In the genomic region with DNA sequence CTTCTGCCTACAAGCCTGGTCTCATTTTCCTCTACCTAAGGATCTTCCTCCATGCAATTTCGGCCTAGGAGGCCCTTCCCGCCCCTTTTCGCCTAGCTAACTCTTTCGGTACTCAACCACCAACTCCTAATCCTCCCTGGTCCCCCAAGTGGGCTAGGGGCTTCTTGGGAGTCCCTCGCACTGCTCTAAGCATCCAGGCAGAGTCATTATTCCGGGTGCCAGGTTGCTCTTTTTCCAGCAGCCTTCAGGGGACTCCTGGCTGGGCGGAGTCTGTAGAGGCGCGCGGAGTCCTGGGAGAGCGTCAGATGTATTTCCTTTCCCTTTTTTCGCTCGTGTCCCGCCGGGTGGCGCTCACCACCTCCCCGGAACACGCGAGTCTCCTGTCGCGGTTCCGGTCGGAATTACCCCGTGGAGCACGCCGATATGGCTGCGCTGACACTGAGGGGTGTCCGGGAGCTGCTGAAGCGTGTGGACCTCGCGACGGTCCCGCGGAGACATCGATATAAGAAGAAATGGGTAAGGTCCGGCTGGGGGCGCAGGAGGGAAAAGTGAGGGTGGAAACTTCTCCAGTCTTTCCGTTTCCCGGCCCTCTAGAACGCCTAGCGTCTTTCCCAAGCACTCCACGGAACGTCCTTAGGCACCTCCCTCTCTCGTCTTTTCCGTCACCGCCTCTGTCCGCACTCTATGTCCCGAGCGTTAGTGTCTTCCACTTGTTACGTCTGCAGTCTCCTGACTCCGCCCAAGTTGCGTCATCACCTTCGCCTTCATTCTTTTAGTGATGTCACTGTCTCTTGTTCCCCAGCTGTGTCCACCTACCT, we compare ENCODE assay signal across 8 cellular contexts. TPM values are rescaled to one million over a fixed set of nuclear protein-coding genes. Genes with fewer than 3 reads are reported as not detected.
DNase-seq lines count a peak whose midpoint lies in the region; TF ChIP-seq lines count a peak whose summit lies in the region.

A gene (plus strand): TSS at position 404 of the 818 bp plus-strand sequence. CDS start 20 bp downstream, at position 424.

- H3K9ac ChIP-seq in SK-N-SH: peak within 1 kb of the TSS; percentile 94

- H3K36me3 ChIP-seq in GM06990 (ENCODE audit: control insufficient read depth, insufficient read depth, low read length): peaks cover 10% of the 10 kb centered on the region
- peaks cover 7 to 13% of the 10 kb centered on the region in 2 experiments for H3K36me3 ChIP-seq in SK-N-SH (replicated peaks in 1 of 2; ENCODE audit: control insufficient read depth in 1 of 2, insufficient read depth in 2 of 2, low read length in 1 of 2)

- peak within 1 kb of the TSS; percentile 88 for H3K4me2 ChIP-seq in SK-N-SH

- CTCF ChIA-PET in SK-N-SH (lab: Yijun Ruan, JAX): interaction anchor here (0.6 to 1.9 kb wide), 18 partner anchors 10 to 350 kb away, joined by 3 to 22 read pairs (median 3); a partner anchor contains a TSS

- H3K27me3 Mint-ChIP-seq in activated naive CD4-positive, alpha-beta T cell treated with anti-CD3 and anti-CD28 coated beads, Interleukin-2, amount 50 U/mL, for 24 hours: no peaks in the 10 kb centered on the region

- under 1% methylated on average over 52 of the region's 53 CpGs for WGBS in SK-N-SH (ENCODE audit: low lambda C conversion rate)

- H3K4me3 Mint-ChIP-seq in activated naive CD4-positive, alpha-beta T cell treated with anti-CD3 and anti-CD28 coated beads, Interleukin-2, amount 50 U/mL, for 24 hours: peak within 1 kb of the TSS; percentile 100

- no peaks in the 10 kb centered on the region for H3K9me3 ChIP-seq in SK-N-SH

- H3K79me2 ChIP-seq in SK-N-SH (ENCODE audit: insufficient read depth): peaks cover 34% of the 10 kb centered on the region

- H3K4me1 ChIP-seq in SK-N-SH (ENCODE audit: control insufficient read depth in 1 of 2, insufficient read depth in 2 of 2, low read depth in 1 of 2, low read length in 1 of 2): peaks cover 6 to 15% of the 10 kb centered on the region in 2 experiments; a peak in 1 of 4 replicates

- H3K4me1 Mint-ChIP-seq in activated naive CD4-positive, alpha-beta T cell treated with anti-CD3 and anti-CD28 coated beads, Interleukin-2, amount 50 U/mL, for 24 hours: peaks cover 49% of the 10 kb centered on the region

- POLR2A ChIA-PET in SK-N-SH (lab: Yijun Ruan, JAX): interaction anchor here (0.6 to 2.1 kb wide), 6 partner anchors 15 to 1150 kb away, joined by 3 to 17 read pairs (median 4); a partner anchor contains a TSS

- DNase-seq in GM06990 (ENCODE audit: extremely low read depth, insufficient read length) (peak; percentile 88), HFF-Myc (ENCODE audit: extremely low read depth, low read depth) (peak; percentile 82), NAMALWA (ENCODE audit: low spot score) (peak; percentile 88), SK-N-SH (peak; percentile 88), globus pallidus (ENCODE audit: low spot score) (peak; percentile 94), occipital lobe (lab: John Stamatoyannopoulos, UW) (peak; percentile 84)

- peaks cover 16% of the 10 kb centered on the region for H3F3A ChIP-seq in SK-N-SH (replicated peaks; ENCODE audit: insufficient read depth)

- H3K4me3 ChIP-seq in GM06990 (replicated peaks; ENCODE audit: low read depth, low read length) (peak within 1 kb of the TSS; percentile 93), HFF-Myc (replicated peaks; ENCODE audit: low read depth, low read length) (peak within 1 kb of the TSS; percentile 82), SK-N-SH (ENCODE audit: low read depth in 2 of 2, low read length in 1 of 2) (peak within 1 kb of the TSS; percentile 70 to 87)

- H3K9me3 Mint-ChIP-seq in activated naive CD4-positive, alpha-beta T cell treated with anti-CD3 and anti-CD28 coated beads, Interleukin-2, amount 50 U/mL, for 24 hours: no peaks in the 10 kb centered on the region

- peaks cover 17% of the 10 kb centered on the region for H3K36me3 Mint-ChIP-seq in activated naive CD4-positive, alpha-beta T cell treated with anti-CD3 and anti-CD28 coated beads, Interleukin-2, amount 50 U/mL, for 24 hours

- no peaks in the 10 kb centered on the region for H4K20me1 ChIP-seq in SK-N-SH (ENCODE audit: insufficient read depth)

- H3K9me2 ChIP-seq in SK-N-SH: no peaks in the 10 kb centered on the region

- peak within 1 kb of the TSS; percentile 91 for H2AFZ ChIP-seq in SK-N-SH (ENCODE audit: low read depth)

- peak; percentile 80 for TF ChIP-seq CTCF in GM06990 (IDR thresholded peaks at IDR 0.05; ENCODE audit: insufficient read depth, low read length, poor library complexity, severe bottlenecking)
- peak; percentile 62 for TF ChIP-seq CTCF in HFF-Myc (IDR thresholded peaks at IDR 0.05; ENCODE audit: low read depth, low read length, missing control alignments)
- peak; percentile 78 for TF ChIP-seq CTCF in SK-N-SH (IDR thresholded peaks at IDR 0.05)

- TF ChIP-seq EP300 in SK-N-SH (IDR thresholded peaks at IDR 0.05; ENCODE audit: borderline replicate concordance in 1 of 2, low read depth in 1 of 2, low read length in 1 of 2): no peak

- H3K27me3 ChIP-seq in GM06990 (replicated peaks; ENCODE audit: control insufficient read depth, insufficient read depth, low read length): no peaks in the 10 kb centered on the region
- no peaks in the 10 kb centered on the region for H3K27me3 ChIP-seq in SK-N-SH (ENCODE audit: insufficient read depth)

- H3K27ac ChIP-seq in SK-N-SH (ENCODE audit: low read depth in 2 of 2, low read length in 1 of 2): peak within 1 kb of the TSS; percentile 95 to 96
- H3K27ac ChIP-seq in temporal lobe (ENCODE audit: low read depth, low read length): peak within 1 kb of the TSS; percentile 94

- no peak for TF ChIP-seq RAD21 in SK-N-SH (IDR thresholded peaks at IDR 0.05; ENCODE audit: low read length)

- H3K27ac Mint-ChIP-seq in activated naive CD4-positive, alpha-beta T cell treated with anti-CD3 and anti-CD28 coated beads, Interleukin-2, amount 50 U/mL, for 24 hours: peak within 1 kb of the TSS; percentile 100

TF ChIP-seq in SK-N-SH, 30 proteins besides CTCF, POLR2A, EP300 and RAD21 (continues in another document):
- TF ChIP-seq MXI1 (IDR thresholded peaks at IDR 0.05; ENCODE audit: low read depth, low read length): peak; percentile 91; the same call in 1 of the 2 replicates
- peak; percentile 33; the same call in 1 of the 2 replicates for TF ChIP-seq TCF12 (IDR thresholded peaks at IDR 0.05)
- TF ChIP-seq SIN3A (IDR thresholded peaks at IDR 0.05; ENCODE audit: borderline replicate concordance, low read depth, low read length): peak; percentile 86
- TF ChIP-seq NRF1 (IDR thresholded peaks at IDR 0.05; ENCODE audit: low read depth, low read length): no peak
- no peak; the same call in 1 of the 2 replicates for TF ChIP-seq NFIC (IDR thresholded peaks at IDR 0.05; ENCODE audit: borderline replicate concordance)
- peak; percentile 81 for TF ChIP-seq ELF1 (IDR thresholded peaks at IDR 0.05)
- TF ChIP-seq GATA2 (CRISPR knock-in tag; IDR thresholded peaks at IDR 0.05): no peak; the same call in 1 of the 2 replicates
- TF ChIP-seq, protein P1, sequence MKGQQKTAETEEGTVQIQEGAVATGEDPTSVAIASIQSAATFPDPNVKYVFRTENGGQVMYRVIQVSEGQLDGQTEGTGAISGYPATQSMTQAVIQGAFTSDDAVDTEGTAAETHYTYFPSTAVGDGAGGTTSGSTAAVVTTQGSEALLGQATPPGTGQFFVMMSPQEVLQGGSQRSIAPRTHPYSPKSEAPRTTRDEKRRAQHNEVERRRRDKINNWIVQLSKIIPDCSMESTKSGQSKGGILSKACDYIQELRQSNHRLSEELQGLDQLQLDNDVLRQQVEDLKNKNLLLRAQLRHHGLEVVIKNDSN (IDR thresholded peaks at IDR 0.05; ENCODE audit: borderline replicate concordance, low read depth): peak; percentile 46; the same call in 1 of the 2 replicates
- peak; percentile 98 for TF ChIP-seq TAF1 (IDR thresholded peaks at IDR 0.05; ENCODE audit: borderline replicate concordance, low read depth, low read length)
- TF ChIP-seq TEAD4 (IDR thresholded peaks at IDR 0.05; ENCODE audit: borderline replicate concordance, insufficient read depth): no peak
- TF ChIP-seq JUND (IDR thresholded peaks at IDR 0.05): no peak
- TF ChIP-seq CHD2 (IDR thresholded peaks at IDR 0.05; ENCODE audit: low read length, partially characterized antibody): peak; percentile 90
- TF ChIP-seq, protein P2, sequence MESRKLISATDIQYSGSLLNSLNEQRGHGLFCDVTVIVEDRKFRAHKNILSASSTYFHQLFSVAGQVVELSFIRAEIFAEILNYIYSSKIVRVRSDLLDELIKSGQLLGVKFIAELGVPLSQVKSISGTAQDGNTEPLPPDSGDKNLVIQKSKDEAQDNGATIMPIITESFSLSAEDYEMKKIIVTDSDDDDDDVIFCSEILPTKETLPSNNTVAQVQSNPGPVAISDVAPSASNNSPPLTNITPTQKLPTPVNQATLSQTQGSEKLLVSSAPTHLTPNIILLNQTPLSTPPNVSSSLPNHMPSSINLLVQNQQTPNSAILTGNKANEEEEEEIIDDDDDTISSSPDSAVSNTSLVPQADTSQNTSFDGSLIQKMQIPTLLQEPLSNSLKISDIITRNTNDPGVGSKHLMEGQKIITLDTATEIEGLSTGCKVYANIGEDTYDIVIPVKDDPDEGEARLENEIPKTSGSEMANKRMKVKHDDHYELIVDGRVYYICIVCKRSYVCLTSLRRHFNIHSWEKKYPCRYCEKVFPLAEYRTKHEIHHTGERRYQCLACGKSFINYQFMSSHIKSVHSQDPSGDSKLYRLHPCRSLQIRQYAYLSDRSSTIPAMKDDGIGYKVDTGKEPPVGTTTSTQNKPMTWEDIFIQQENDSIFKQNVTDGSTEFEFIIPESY (IDR thresholded peaks at IDR 0.05; ENCODE audit: borderline replicate concordance, low read depth): no peak
- TF ChIP-seq, protein P3, sequence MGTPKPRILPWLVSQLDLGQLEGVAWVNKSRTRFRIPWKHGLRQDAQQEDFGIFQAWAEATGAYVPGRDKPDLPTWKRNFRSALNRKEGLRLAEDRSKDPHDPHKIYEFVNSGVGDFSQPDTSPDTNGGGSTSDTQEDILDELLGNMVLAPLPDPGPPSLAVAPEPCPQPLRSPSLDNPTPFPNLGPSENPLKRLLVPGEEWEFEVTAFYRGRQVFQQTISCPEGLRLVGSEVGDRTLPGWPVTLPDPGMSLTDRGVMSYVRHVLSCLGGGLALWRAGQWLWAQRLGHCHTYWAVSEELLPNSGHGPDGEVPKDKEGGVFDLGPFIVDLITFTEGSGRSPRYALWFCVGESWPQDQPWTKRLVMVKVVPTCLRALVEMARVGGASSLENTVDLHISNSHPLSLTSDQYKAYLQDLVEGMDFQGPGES (IDR thresholded peaks at IDR 0.05; ENCODE audit: low read depth, low read length): no peak

RNA-seq across cellular contexts. Expression of the gene that starts here (rescaled TPM):
- polyA plus RNA-seq in SK-N-SH (2012; rRNA removed): 14.7 and 18.8 TPM in 2 replicates
- polyA plus RNA-seq in SK-N-SH (2012; cell fraction: cytosol; rRNA removed): 11.4 and 15.8 TPM in 2 replicates
- 22.7 and 26.9 TPM in 2 replicates for polyA plus RNA-seq in SK-N-SH (2012; cell fraction: nucleus; rRNA removed)
- total RNA-seq in occipital lobe (7.2 TPM), temporal lobe (8.4 TPM)

Comparison
In these comparisons a context has a peak if more than half of its experiments do, and no peak if none do; other contexts are left out.
1. Peak in every context shown above with its lines: DNase-seq, H3K4me3 ChIP-seq and H3K27ac ChIP-seq.